17 cellular contexts compared by ENCODE assay signal in the genomic region with DNA sequence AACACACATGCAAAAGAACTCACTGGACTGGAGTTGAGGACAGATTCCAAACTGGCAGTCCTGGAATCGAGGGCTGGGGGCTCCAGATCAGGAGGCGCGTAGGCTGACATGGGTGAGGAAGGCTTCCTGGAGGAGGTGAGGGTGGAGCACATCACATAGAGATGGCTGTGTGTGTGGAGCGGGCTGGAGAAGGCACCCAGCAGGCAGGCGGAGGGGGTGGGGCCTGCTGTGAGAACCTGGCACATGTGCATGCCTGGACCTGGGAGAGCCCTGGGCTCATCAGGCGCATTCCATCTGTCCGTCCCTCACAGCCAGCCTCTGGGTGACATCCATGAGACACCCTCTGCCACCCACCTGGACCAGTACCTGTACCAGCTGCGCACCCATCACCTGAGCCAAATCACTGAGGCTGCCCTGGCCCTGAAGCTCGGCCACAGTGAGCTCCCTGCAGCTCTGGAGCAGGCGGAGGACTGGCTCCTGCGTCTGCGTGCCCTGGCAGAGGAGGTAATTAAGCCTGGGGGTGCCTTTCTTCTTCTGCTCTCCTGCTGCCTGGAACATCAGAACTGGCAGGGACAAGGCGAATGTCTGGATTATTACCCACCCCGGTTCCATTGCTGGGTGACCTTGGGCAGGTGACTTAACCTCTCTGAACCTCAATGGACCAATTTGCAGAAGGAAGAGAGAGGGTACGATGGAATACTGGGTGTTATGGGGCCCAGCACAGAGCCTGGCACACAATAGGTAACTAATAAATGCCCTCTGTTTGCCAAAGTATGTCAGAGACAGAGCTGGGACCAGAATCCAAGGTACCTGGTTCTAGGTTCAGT.
"Had no signal": no experiment of that assay in that cellular context is flagged by ENCODE, and none has a peak within 500 bp of the region (broad histone marks: within the 10 kb centered on the region; RNA-seq: fewer than 3 reads in every experiment).

No MANE protein-coding gene starts in this region.

- H3K36me3 ChIP-seq: adrenal gland, ovary, thoracic aorta had no signal

- H3K4me3 ChIP-seq: adrenal gland, mucosa of descending colon, ovary had no signal

- H3K27me3 ChIP-seq: adrenal gland, ovary had no signal

- H3K4me1 ChIP-seq: adrenal gland had no signal

- DNase-seq: activated CD4-positive, alpha-beta T cell treated with anti-CD3 and anti-CD28 coated beads, Interleukin-2, amount 10 ng/mL, durations not matched to agents 7 days and 5 days; activated CD4-positive, CD25-positive, alpha-beta regulatory T cell; activated CD8-positive, alpha-beta memory T cell treated with anti-CD3 and anti-CD28 coated beads for 24 hours; activated naive CD4-positive, alpha-beta T cell treated with anti-CD3 and anti-CD28 coated beads, Interleukin-2, amount 10 ng/mL, durations not matched to agents 7 days and 5 days; adrenal gland; central memory CD4-positive, alpha-beta T cell; effector memory CD8-positive, alpha-beta T cell; erythroblast; hippocampal formation; nephron progenitor cell; ovary; stimulated activated CD4-positive, alpha-beta T cell treated with anti-CD3 and anti-CD28 coated beads, Interleukin-4, amount 100 ng/mL, for 1 hour; stimulated activated CD8-positive, alpha-beta memory T cell treated with anti-CD3 and anti-CD28 coated beads, Interleukin-4, amount 100 ng/mL, for 48 hours; T-helper 17 cell had no signal

- ATAC-seq: effector memory CD8-positive, alpha-beta T cell; mucosa of descending colon; T-helper 17 cell had no signal

- H3K9me3 ChIP-seq: adrenal gland, mucosa of descending colon, ovary, thoracic aorta had no signal

- FAIRE-seq: TTC549 had no signal

- H3K27ac ChIP-seq: adrenal gland, ovary had no signal
